In genomic region chr6:137647762-137648412, GRCh38 we compare ENCODE assay signal across 10 cellular contexts.
DNase-seq lines count a peak whose midpoint lies in the region; ATAC-seq and TF ChIP-seq lines count a peak whose summit lies in the region.
"Had no signal": no experiment of that assay in that cellular context is flagged by ENCODE, and none has a peak within 500 bp of the region (broad histone marks: within the 10 kb centered on the region; RNA-seq: fewer than 3 reads in every experiment).

No MANE protein-coding gene starts in this region.

- DNase-seq in AG20443 (ENCODE audit: low spot score) = peak; percentile 18
- DNase-seq in hippocampal formation (lab: John Stamatoyannopoulos, UW) = no peak
- DNase-seq in NCI-H510A treated with DMSO at 0.1 percent for 48 hours (lab: John Stamatoyannopoulos, UW) = no peak
- no peak for DNase-seq in mesenteric fat pad (ENCODE audit: low spot score)
- DNase-seq in erythroblast (lab: John Stamatoyannopoulos, UW) = no peak
- DNase-seq: activated CD8-positive, alpha-beta memory T cell treated with anti-CD3 and anti-CD28 coated beads, Interleukin-2, amount 50 U/mL, for 4 hours; effector memory CD8-positive, alpha-beta T cell had no signal

- no peak for TF ChIP-seq POLR2A in erythroblast (IDR thresholded peaks at IDR 0.05; ENCODE audit: low read length)

- ATAC-seq in GM19023 (IDR thresholded peaks at IDR 0.05; ENCODE audit: unreplicated experiment) = peak; percentile 64
- ATAC-seq in HG03342 (IDR thresholded peaks at IDR 0.05; ENCODE audit: unreplicated experiment) = peak; percentile 57
- ATAC-seq in esophagus mucosa = peak; percentile 67
- ATAC-seq: effector memory CD8-positive, alpha-beta T cell had no signal
